Comparison of ENCODE assay signal across 2 cellular contexts in the genomic region with DNA sequence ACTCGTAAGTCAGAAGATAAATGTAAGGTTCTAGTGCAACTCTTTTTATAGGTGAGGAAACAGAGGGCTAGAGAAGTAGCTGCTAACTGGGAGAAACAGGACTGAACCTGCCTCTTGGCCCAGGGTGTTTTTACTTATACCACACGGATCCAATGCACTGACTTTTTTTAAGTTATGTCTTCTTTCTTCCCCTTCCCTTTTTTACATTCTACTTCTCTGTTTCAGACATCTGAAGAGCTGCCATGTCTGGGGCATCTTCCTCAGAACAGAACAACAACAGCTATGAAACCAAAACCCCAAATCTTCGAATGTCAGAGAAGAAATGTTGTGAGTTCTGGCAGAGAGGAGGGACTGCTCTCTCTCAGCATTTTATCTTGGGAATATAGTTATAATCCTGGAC.
TF ChIP-seq lines count a peak whose summit lies in the region.

No MANE protein-coding gene starts in this region.

TF ChIP-seq in liver, 16 proteins besides CTCF, POLR2A, EP300 and RAD21:
- TF ChIP-seq EGR1 (IDR thresholded peaks at IDR 0.05; ENCODE audit: low read depth in 2 of 2), result no peak
- TF ChIP-seq SP1 (IDR thresholded peaks at IDR 0.05), result no peak
- TF ChIP-seq, protein P1, sequence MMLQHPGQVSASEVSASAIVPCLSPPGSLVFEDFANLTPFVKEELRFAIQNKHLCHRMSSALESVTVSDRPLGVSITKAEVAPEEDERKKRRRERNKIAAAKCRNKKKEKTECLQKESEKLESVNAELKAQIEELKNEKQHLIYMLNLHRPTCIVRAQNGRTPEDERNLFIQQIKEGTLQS (IDR thresholded peaks at IDR 0.05), result no peak
- TF ChIP-seq RXRA (IDR thresholded peaks at IDR 0.05), result no peak
- no peak for TF ChIP-seq GABPA (IDR thresholded peaks at IDR 0.05 in 1 of 2, conservative IDR thresholded peaks at IDR 0.05 in 1 of 2)
- no peak for TF ChIP-seq HNF4A (conservative IDR thresholded peaks at IDR 0.05)
- TF ChIP-seq JUND (IDR thresholded peaks at IDR 0.05), result no peak
- peak; percentile 20 for TF ChIP-seq YY1 (IDR thresholded peaks at IDR 0.05)
- TF ChIP-seq TAF1 (conservative IDR thresholded peaks at IDR 0.05), result no peak
TF ChIP-seq in liver: peak in this region for 1.

TF ChIP-seq in HepG2, 621 proteins besides CTCF, POLR2A, EP300 and RAD21:
- TF ChIP-seq THAP8 (CRISPR knock-in tag; IDR thresholded peaks at IDR 0.05; ENCODE audit: borderline replicate concordance), result no peak
